ENCODE assay signal across 11 cellular contexts in the genomic region with DNA sequence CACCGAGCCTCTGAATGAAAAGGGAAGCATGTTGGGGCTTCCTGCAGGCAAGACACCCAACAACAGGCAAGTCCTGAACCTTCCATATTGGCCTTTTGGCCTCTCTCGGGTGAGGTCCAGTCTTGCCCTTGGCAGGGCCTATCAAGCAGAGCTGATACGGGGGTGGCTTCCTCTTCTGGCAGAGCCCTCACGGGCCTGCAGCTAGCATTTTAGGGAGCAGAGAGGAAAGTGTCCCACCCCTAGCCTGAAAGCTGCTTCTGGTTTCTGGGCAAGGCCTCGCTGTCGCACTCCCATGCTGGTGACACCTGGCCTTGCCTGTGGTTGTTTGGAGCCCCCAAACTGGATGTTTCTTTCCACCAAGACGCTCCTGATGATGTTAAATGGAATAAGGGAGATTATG. TPM values are rescaled to one million over a fixed set of nuclear protein-coding genes. Genes with fewer than 3 reads are reported as not detected.
DNase-seq lines count a peak whose midpoint lies in the region; ATAC-seq, FAIRE-seq and TF ChIP-seq lines count a peak whose summit lies in the region.
"Had no signal": no experiment of that assay in that cellular context is flagged by ENCODE, and none has a peak within 500 bp of the region (broad histone marks: within the 10 kb centered on the region; RNA-seq: fewer than 3 reads in every experiment).

No MANE protein-coding gene starts in this region.

- no peaks in the 10 kb centered on the region for H3K27me3 Mint-ChIP-seq in stimulated activated naive B cell treated with anti-CD40 and anti-IgM and Interleukin-4, amounts not matched to agents 10 μg/mL and 1 μg/mL and 100 μg/mL, for 72 hours
- H3K27me3 Mint-ChIP-seq in neural progenitor cell (ENCODE audit: insufficient read depth, low read depth) = peaks cover 12% of the 10 kb centered on the region

- no peaks in the 10 kb centered on the region for H3K79me2 ChIP-seq in neural progenitor cell (ENCODE audit: low read depth)

- FAIRE-seq in urothelium cell line (lab: Jason Lieb, UNC) = no peak
- FAIRE-seq: islet of Langerhans had no signal

- H3K9me3 ChIP-seq in neural progenitor cell (ENCODE audit: low read depth) = no peaks in the 10 kb centered on the region

- H3F3A ChIP-seq in neural progenitor cell (ENCODE audit: low read depth) = no peaks in the 10 kb centered on the region

- DNase-seq in GM19240 (ENCODE audit: insufficient read length, low spot score) (peak; percentile 16), NB4 (ENCODE audit: low read depth) (peak; percentile 29), neural progenitor cell (ENCODE audit: low spot score) (no peak), urothelium cell line (ENCODE audit: low spot score) (no peak), foreskin melanocyte (no peak)
- peak; percentile 9 for DNase-seq in stimulated activated naive B cell treated with anti-CD40 and anti-IgM and Interleukin-4, amounts not matched to agents 10 μg/mL and 1 μg/mL and 100 μg/mL, for 72 hours
- DNase-seq: nephron progenitor cell had no signal

- H2AFZ ChIP-seq in neural progenitor cell (replicated peaks) = no peak overlapping the region

- peaks cover 42 to 68% of the 10 kb centered on the region in 2 donors for H3K4me1 Mint-ChIP-seq in stimulated activated naive B cell treated with anti-CD40 and anti-IgM and Interleukin-4, amounts not matched to agents 10 μg/mL and 1 μg/mL and 100 μg/mL, for 72 hours
- H3K4me1 Mint-ChIP-seq in neural progenitor cell = peaks cover 15% of the 10 kb centered on the region
- H3K4me1 Mint-ChIP-seq: central memory CD8-positive, alpha-beta T cell had no signal

- ATAC-seq in HG02840 (IDR thresholded peaks at IDR 0.05; ENCODE audit: low FRiP score, unreplicated experiment) = peak; percentile 5
- peak; percentile 19 to 22 for ATAC-seq in stimulated activated naive B cell treated with anti-CD40 and anti-IgM and Interleukin-4, amounts not matched to agents 10 μg/mL and 1 μg/mL and 100 μg/mL, for 72 hours (replicated peaks)

- no peaks in the 10 kb centered on the region for H3K4me1 ChIP-seq in neural progenitor cell

- H3K9me3 Mint-ChIP-seq in stimulated activated naive B cell treated with anti-CD40 and anti-IgM and Interleukin-4, amounts not matched to agents 10 μg/mL and 1 μg/mL and 100 μg/mL, for 72 hours = no peaks in the 10 kb centered on the region
- no peaks in the 10 kb centered on the region for H3K9me3 Mint-ChIP-seq in neural progenitor cell
- H3K9me3 Mint-ChIP-seq: central memory CD8-positive, alpha-beta T cell; nephron progenitor cell had no signal

- H4K20me1 ChIP-seq in neural progenitor cell (ENCODE audit: low read depth) = no peaks in the 10 kb centered on the region

- no peak for TF ChIP-seq CTCF in NB4 (IDR thresholded peaks at IDR 0.05; ENCODE audit: low read depth, low read length)
- no peak for TF ChIP-seq CTCF in neural progenitor cell (IDR thresholded peaks at IDR 0.05)

- H3K4me3 Mint-ChIP-seq in stimulated activated naive B cell treated with anti-CD40 and anti-IgM and Interleukin-4, amounts not matched to agents 10 μg/mL and 1 μg/mL and 100 μg/mL, for 72 hours = peak overlapping the region; percentile 72 to 73
- H3K4me3 Mint-ChIP-seq in neural progenitor cell = no peak overlapping the region
- H3K4me3 Mint-ChIP-seq: central memory CD8-positive, alpha-beta T cell; nephron progenitor cell had no signal

- H3K4me3 ChIP-seq in NB4 (ENCODE audit: low read depth, low read length) = no peak overlapping the region
- H3K4me3 ChIP-seq in neural progenitor cell = no peak overlapping the region
- H3K4me3 ChIP-seq: skin epidermis had no signal

- H3K4me2 ChIP-seq in neural progenitor cell = no peak overlapping the region

- H3K36me3 ChIP-seq in neural progenitor cell = no peaks in the 10 kb centered on the region

- H3K27ac ChIP-seq in neural progenitor cell = no peak overlapping the region

- no peaks in the 10 kb centered on the region for H3K36me3 Mint-ChIP-seq in stimulated activated naive B cell treated with anti-CD40 and anti-IgM and Interleukin-4, amounts not matched to agents 10 μg/mL and 1 μg/mL and 100 μg/mL, for 72 hours
- H3K36me3 Mint-ChIP-seq in neural progenitor cell = no peaks in the 10 kb centered on the region

- no peak overlapping the region for H3K9ac ChIP-seq in neural progenitor cell

- H3K27me3 ChIP-seq in neural progenitor cell = no peaks in the 10 kb centered on the region

- H3K27ac Mint-ChIP-seq in stimulated activated naive B cell treated with anti-CD40 and anti-IgM and Interleukin-4, amounts not matched to agents 10 μg/mL and 1 μg/mL and 100 μg/mL, for 72 hours = peak overlapping the region; percentile 98
- no peak overlapping the region for H3K27ac Mint-ChIP-seq in neural progenitor cell
- H3K27ac Mint-ChIP-seq: nephron progenitor cell had no signal

- TF ChIP-seq POLR2A in NB4 (IDR thresholded peaks at IDR 0.05; ENCODE audit: extremely low read depth, insufficient read length) = no peak

RNA-seq across cellular contexts. Expression of gene CTSH, which starts 31.8 kb away (rescaled TPM):
- 3.5 and 9.0 TPM in 2 replicates for total RNA-seq in neural progenitor cell (ENCODE audit: low replicate concordance)

Comparison
In these comparisons a context has a peak if more than half of its experiments do, and no peak if none do; other contexts are left out.
1. DNase-seq: peak in GM19240 (single experiment), NB4 (single experiment) and stimulated activated naive B cell treated with anti-CD40 and anti-IgM and Interleukin-4, amounts not matched to agents 10 μg/mL and 1 μg/mL and 100 μg/mL, for 72 hours (single experiment); none in neural progenitor cell (single experiment), urothelium cell line (single experiment) and foreskin melanocyte (single experiment).